ENCODE assay signal across 18 cellular contexts in genomic region chr10:90993340-90993739, GRCh38.
DNase-seq lines count a peak whose midpoint lies in the region; ATAC-seq, FAIRE-seq and TF ChIP-seq lines count a peak whose summit lies in the region.
"Had no signal": no experiment of that assay in that cellular context is flagged by ENCODE, and none has a peak within 500 bp of the region (broad histone marks: within the 10 kb centered on the region; RNA-seq: fewer than 3 reads in every experiment).

No MANE protein-coding gene starts in this region.

- TF ChIP-seq CTCF in MM.1S (IDR thresholded peaks at IDR 0.05; ENCODE audit: low read length) (no peak), mesothelial cell of epicardium (IDR thresholded peaks at IDR 0.05; ENCODE audit: unreplicated experiment) (no peak)

- H3K36me3 ChIP-seq in MM.1S (replicated peaks; ENCODE audit: insufficient read depth, low read length), result no peaks in the 10 kb centered on the region
- H3K36me3 ChIP-seq: brain microvascular endothelial cell had no signal

- no peaks in the 10 kb centered on the region for H4K20me1 ChIP-seq in MM.1S (ENCODE audit: insufficient read depth, low read length)

- H2AFZ ChIP-seq in MM.1S (ENCODE audit: low read length), result no peak overlapping the region
- H2AFZ ChIP-seq: GM23338 had no signal

- in situ Hi-C loops in KBM-7 (cut with MboI; ENCODE audit: low pct_unique_long_range_greater_than_20kb, low sequenced_read_pairs) (no loop called here), G401 (cut with HindIII; ENCODE audit: low sequenced_read_pairs) (no loop called here)

- H3K4me3 Mint-ChIP-seq in mesothelial cell of epicardium, result no peak overlapping the region
- H3K4me3 Mint-ChIP-seq: activated T-cell treated with anti-CD3 and anti-CD28 coated beads, Interleukin-2, amount 50 U/mL, for 72 hours; GM23338; naive thymus-derived CD8-positive, alpha-beta T cell had no signal

- no peaks in the 10 kb centered on the region for H3K79me2 ChIP-seq in MM.1S (ENCODE audit: low read length)

- H3K9ac ChIP-seq in MM.1S (ENCODE audit: low read length), result no peak overlapping the region

- FAIRE-seq in frontal cortex (lab: Jason Lieb, UNC), result peak; percentile 21
- FAIRE-seq: keratinocyte had no signal

- 0 out of 2 replicates have a peak, but pooled peaks cover 9% of the 10 kb centered on the region for H3K4me1 ChIP-seq in MM.1S (ENCODE audit: low read length)

- no peak overlapping the region for H3K27ac ChIP-seq in MM.1S (ENCODE audit: low read length)
- H3K27ac ChIP-seq: brain microvascular endothelial cell, VCaP had no signal

- H3K27ac Mint-ChIP-seq in mesothelial cell of epicardium, result no peak overlapping the region
- H3K27ac Mint-ChIP-seq: activated T-cell treated with anti-CD3 and anti-CD28 coated beads, Interleukin-2, amount 50 U/mL, for 72 hours; GM23338; naive thymus-derived CD8-positive, alpha-beta T cell had no signal

- H3K27me3 Mint-ChIP-seq in mesothelial cell of epicardium (ENCODE audit: low read depth), result no peaks in the 10 kb centered on the region

- no peak overlapping the region for H3K4me3 ChIP-seq in MM.1S (ENCODE audit: low read length)
- H3K4me3 ChIP-seq: GM23338 had no signal

- H3K9me3 Mint-ChIP-seq in mesothelial cell of epicardium, result no peaks in the 10 kb centered on the region
- H3K9me3 Mint-ChIP-seq: activated T-cell treated with anti-CD3 and anti-CD28 coated beads, Interleukin-2, amount 50 U/mL, for 72 hours; GM23338; naive thymus-derived CD8-positive, alpha-beta T cell had no signal

- DNase-seq in EL (peak; percentile 6), MM.1S (no peak), frontal cortex (ENCODE audit: low spot score in 2 of 2) (no peak), T1000 (lab: John Stamatoyannopoulos, UW) (no peak), mesothelial cell of epicardium (ENCODE audit: low spot score in 2 of 2, unreplicated experiment in 2 of 2) (no peak), KBM-7 (no peak), G401 (ENCODE audit: low spot score) (no peak)
- DNase-seq: activated T-cell treated with anti-CD3 and anti-CD28 coated beads, Interleukin-2, amount 50 U/mL, for 72 hours; brain microvascular endothelial cell; Calu3; naive thymus-derived CD8-positive, alpha-beta T cell; NCI-H446 treated with DMSO at 0.1 percent for 48 hours; small intestine had no signal

- H3K9me2 ChIP-seq in MM.1S (replicated peaks; ENCODE audit: insufficient read depth, low read length), result no peaks in the 10 kb centered on the region

- H3K4me2 ChIP-seq in MM.1S (ENCODE audit: low read depth, low read length), result peak overlapping the region; percentile 22
- H3K4me2 ChIP-seq: GM23338 had no signal

- H3K4me1 Mint-ChIP-seq in mesothelial cell of epicardium, result no peaks in the 10 kb centered on the region
- H3K4me1 Mint-ChIP-seq: GM23338; naive thymus-derived CD8-positive, alpha-beta T cell had no signal

- no peaks in the 10 kb centered on the region for H3K27me3 ChIP-seq in MM.1S (replicated peaks; ENCODE audit: insufficient read depth, low read length)
- H3K27me3 ChIP-seq: brain microvascular endothelial cell had no signal

- ATAC-seq in GM21529 (IDR thresholded peaks at IDR 0.05; ENCODE audit: unreplicated experiment), result peak; percentile 48
- ATAC-seq: activated T-cell treated with anti-CD3 and anti-CD28 coated beads, Interleukin-2, amount 50 U/mL, for 72 hours; GM23338; naive thymus-derived CD8-positive, alpha-beta T cell; Right ventricle myocardium inferior had no signal

- no peaks in the 10 kb centered on the region for H3K9me3 ChIP-seq in MM.1S (replicated peaks; ENCODE audit: insufficient read depth, low read length)

- H3K36me3 Mint-ChIP-seq in mesothelial cell of epicardium, result no peaks in the 10 kb centered on the region
- H3K36me3 Mint-ChIP-seq: naive thymus-derived CD8-positive, alpha-beta T cell had no signal

- no peaks in the 10 kb centered on the region for H3F3A ChIP-seq in MM.1S (ENCODE audit: insufficient read depth, low read length)
